In the genomic region with DNA sequence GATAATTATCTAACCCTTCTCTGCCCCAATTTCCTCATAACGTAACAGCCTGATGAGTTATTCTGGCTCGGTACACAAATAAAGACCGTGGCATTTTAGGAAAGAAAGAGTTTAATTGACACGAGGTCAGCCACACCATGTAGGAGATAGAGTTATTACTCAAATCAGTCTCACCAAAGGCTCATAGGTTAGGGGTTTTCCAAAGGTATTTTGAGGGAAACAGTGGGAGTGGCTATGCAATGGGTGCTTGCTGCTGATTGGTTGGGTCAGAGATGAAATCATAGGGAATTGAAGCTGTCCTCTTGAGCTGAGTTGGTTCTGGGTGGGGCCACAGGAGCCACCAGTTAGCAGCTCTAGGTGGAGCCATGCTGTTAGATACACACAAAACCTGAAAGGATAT, we compare ENCODE assay signal across 17 cellular contexts.
A peak's percentile ranks its signal among the peaks of the same experiment; 100 is the strongest.
DNase-seq lines count a peak whose midpoint lies in the region; ATAC-seq and TF ChIP-seq lines count a peak whose summit lies in the region.
"Had no signal": no experiment of that assay in that cellular context is flagged by ENCODE, and none has a peak within 500 bp of the region (broad histone marks: within the 10 kb centered on the region; RNA-seq: fewer than 3 reads in every experiment).

No MANE protein-coding gene starts in this region.

- H3K27ac ChIP-seq in dorsolateral prefrontal cortex = no peak overlapping the region
- H3K27ac ChIP-seq: adrenal gland, heart right ventricle, lower lobe of right lung, neutrophil had no signal

- peak; percentile 1 for DNase-seq in activated T-helper 1 cell treated with anti-CD3 and anti-CD28 coated beads, Interleukin-12 subunit alpha, Interleukin-12 subunit beta, Interleukin-2, Interleukin-4 antibody, amounts not matched to agents 30 ng/mL and 10 ng/mL and 1 ng/mL, durations not matched to agents 14 hours and 24 hours and 36 hours (ENCODE audit: low spot score)
- DNase-seq in mucosa of descending colon (no peak), RPMI8226 (no peak), endothelial cell (ENCODE audit: low spot score) (no peak), dorsolateral prefrontal cortex (no peak)
- DNase-seq: adrenal gland; effector CD4-positive, alpha-beta T cell; heart right ventricle; lower lobe of right lung; NCI-H187 had no signal

- no peaks in the 10 kb centered on the region for H3K36me3 ChIP-seq in mucosa of descending colon (ENCODE audit: low read depth)
- H3K36me3 ChIP-seq: adrenal gland, heart right ventricle, lower lobe of right lung, neutrophil had no signal

- H3K27me3 ChIP-seq in dorsolateral prefrontal cortex = no peaks in the 10 kb centered on the region
- H3K27me3 ChIP-seq: adrenal gland, heart right ventricle, neutrophil had no signal

- H3K27ac Mint-ChIP-seq in activated T-helper 1 cell treated with anti-CD3 and anti-CD28 coated beads, Interleukin-12 subunit alpha, Interleukin-12 subunit beta, Interleukin-2, Interleukin-4 antibody, amounts not matched to agents 30 ng/mL and 10 ng/mL and 1 ng/mL, durations not matched to agents 14 hours and 24 hours and 36 hours = no peak overlapping the region
- no peak overlapping the region for H3K27ac Mint-ChIP-seq in endothelial cell (ENCODE audit: unreplicated experiment)

- H3K4me1 ChIP-seq in mucosa of descending colon (ENCODE audit: low read depth) = peaks cover under 1% of the 10 kb centered on the region
- H3K4me1 ChIP-seq: adrenal gland, Caco-2, heart right ventricle, lower lobe of right lung had no signal

- H3K9me3 ChIP-seq in mucosa of descending colon = no peaks in the 10 kb centered on the region
- H3K9me3 ChIP-seq: adrenal gland, Caco-2, heart right ventricle, lower lobe of right lung, neutrophil had no signal

- no peaks in the 10 kb centered on the region for H3K27me3 Mint-ChIP-seq in activated T-helper 1 cell treated with anti-CD3 and anti-CD28 coated beads, Interleukin-12 subunit alpha, Interleukin-12 subunit beta, Interleukin-2, Interleukin-4 antibody, amounts not matched to agents 30 ng/mL and 10 ng/mL and 1 ng/mL, durations not matched to agents 14 hours and 24 hours and 36 hours (ENCODE audit: insufficient read depth)
- H3K27me3 Mint-ChIP-seq in endothelial cell (ENCODE audit: unreplicated experiment) = peaks cover 2% of the 10 kb centered on the region

- ATAC-seq in GM18502 (IDR thresholded peaks at IDR 0.05; ENCODE audit: poor library complexity, unreplicated experiment) (peak; percentile 83), GM19023 (IDR thresholded peaks at IDR 0.05; ENCODE audit: unreplicated experiment) (peak; percentile 71), HG02884 (IDR thresholded peaks at IDR 0.05; ENCODE audit: unreplicated experiment) (peak; percentile 71), mucosa of descending colon (no peak)
- ATAC-seq: HCT116, heart right ventricle, lower lobe of right lung, SK-N-SH treated with all-trans-retinoic acid at 6 μM for 48 hours had no signal

- no peaks in the 10 kb centered on the region for H3K36me3 Mint-ChIP-seq in activated T-helper 1 cell treated with anti-CD3 and anti-CD28 coated beads, Interleukin-12 subunit alpha, Interleukin-12 subunit beta, Interleukin-2, Interleukin-4 antibody, amounts not matched to agents 30 ng/mL and 10 ng/mL and 1 ng/mL, durations not matched to agents 14 hours and 24 hours and 36 hours (ENCODE audit: low read depth)
- H3K36me3 Mint-ChIP-seq in endothelial cell (ENCODE audit: low read depth, unreplicated experiment) = no peaks in the 10 kb centered on the region

- no peak overlapping the region for H3K4me3 Mint-ChIP-seq in activated T-helper 1 cell treated with anti-CD3 and anti-CD28 coated beads, Interleukin-12 subunit alpha, Interleukin-12 subunit beta, Interleukin-2, Interleukin-4 antibody, amounts not matched to agents 30 ng/mL and 10 ng/mL and 1 ng/mL, durations not matched to agents 14 hours and 24 hours and 36 hours
- no peak overlapping the region for H3K4me3 Mint-ChIP-seq in endothelial cell (ENCODE audit: unreplicated experiment)

- H3K4me3 ChIP-seq in mucosa of descending colon (no peak overlapping the region), dorsolateral prefrontal cortex (no peak overlapping the region)
- H3K4me3 ChIP-seq: adrenal gland, heart right ventricle, lower lobe of right lung had no signal

- intact Hi-C loops in activated T-helper 1 cell treated with anti-CD3 and anti-CD28 coated beads, Interleukin-12 subunit alpha, Interleukin-12 subunit beta, Interleukin-2, Interleukin-4 antibody, amounts not matched to agents 30 ng/mL and 10 ng/mL and 1 ng/mL, durations not matched to agents 14 hours and 24 hours and 36 hours (cut with micrococcal nuclease) = no loop called here
- intact Hi-C loops in mucosa of descending colon (cut with DNase I, micrococcal nuclease) (no loop called here), dorsolateral prefrontal cortex (cut with DNase I) (loop anchor here in 1 of 2 donors (5.0 kb wide), 1 partner anchor 48 kb away; no protein-coding TSS in a partner anchor)

- TF ChIP-seq CTCF in mucosa of descending colon (IDR thresholded peaks at IDR 0.05) = no peak
- no peak for TF ChIP-seq CTCF in endothelial cell (IDR thresholded peaks at IDR 0.05; ENCODE audit: unreplicated experiment)
- no peak for TF ChIP-seq CTCF in dorsolateral prefrontal cortex (IDR thresholded peaks at IDR 0.05 in 54 of 56, conservative IDR thresholded peaks at IDR 0.05 in 2 of 56; ENCODE audit: low read depth in 1 of 56, partially characterized antibody in 56 of 56)

- H3K4me1 Mint-ChIP-seq in activated T-helper 1 cell treated with anti-CD3 and anti-CD28 coated beads, Interleukin-12 subunit alpha, Interleukin-12 subunit beta, Interleukin-2, Interleukin-4 antibody, amounts not matched to agents 30 ng/mL and 10 ng/mL and 1 ng/mL, durations not matched to agents 14 hours and 24 hours and 36 hours (ENCODE audit: low read depth) = no peaks in the 10 kb centered on the region
- peaks cover 6% of the 10 kb centered on the region for H3K4me1 Mint-ChIP-seq in endothelial cell (ENCODE audit: unreplicated experiment)

- H3K9me3 Mint-ChIP-seq in activated T-helper 1 cell treated with anti-CD3 and anti-CD28 coated beads, Interleukin-12 subunit alpha, Interleukin-12 subunit beta, Interleukin-2, Interleukin-4 antibody, amounts not matched to agents 30 ng/mL and 10 ng/mL and 1 ng/mL, durations not matched to agents 14 hours and 24 hours and 36 hours = no peaks in the 10 kb centered on the region
- H3K9me3 Mint-ChIP-seq in endothelial cell (ENCODE audit: unreplicated experiment) = no peaks in the 10 kb centered on the region
